ENCODE assay signal across 1 cellular context in genomic region chr12:120571299-120571698, GRCh38.
TF ChIP-seq lines count a peak whose summit lies in the region.

No MANE protein-coding gene starts in this region.

TF ChIP-seq in GM23338, 12 proteins besides CTCF, POLR2A, EP300 and RAD21 (continued from another document):
- TF ChIP-seq ZNF462 (CRISPR knock-in tag; IDR thresholded peaks at IDR 0.05) (no peak), ZNF114 (CRISPR knock-in tag; IDR thresholded peaks at IDR 0.05) (no peak), REST (IDR thresholded peaks at IDR 0.05; ENCODE audit: unreplicated experiment) (no peak), NANOG (IDR thresholded peaks at IDR 0.05; ENCODE audit: borderline replicate concordance) (no peak), CREB1 (CRISPR knock-in tag; IDR thresholded peaks at IDR 0.05; ENCODE audit: low read depth) (no peak), ZNF331 (CRISPR knock-in tag; IDR thresholded peaks at IDR 0.05; ENCODE audit: low read depth) (no peak), JUNB (IDR thresholded peaks at IDR 0.05; ENCODE audit: unreplicated experiment) (no peak)
